In the genomic region with DNA sequence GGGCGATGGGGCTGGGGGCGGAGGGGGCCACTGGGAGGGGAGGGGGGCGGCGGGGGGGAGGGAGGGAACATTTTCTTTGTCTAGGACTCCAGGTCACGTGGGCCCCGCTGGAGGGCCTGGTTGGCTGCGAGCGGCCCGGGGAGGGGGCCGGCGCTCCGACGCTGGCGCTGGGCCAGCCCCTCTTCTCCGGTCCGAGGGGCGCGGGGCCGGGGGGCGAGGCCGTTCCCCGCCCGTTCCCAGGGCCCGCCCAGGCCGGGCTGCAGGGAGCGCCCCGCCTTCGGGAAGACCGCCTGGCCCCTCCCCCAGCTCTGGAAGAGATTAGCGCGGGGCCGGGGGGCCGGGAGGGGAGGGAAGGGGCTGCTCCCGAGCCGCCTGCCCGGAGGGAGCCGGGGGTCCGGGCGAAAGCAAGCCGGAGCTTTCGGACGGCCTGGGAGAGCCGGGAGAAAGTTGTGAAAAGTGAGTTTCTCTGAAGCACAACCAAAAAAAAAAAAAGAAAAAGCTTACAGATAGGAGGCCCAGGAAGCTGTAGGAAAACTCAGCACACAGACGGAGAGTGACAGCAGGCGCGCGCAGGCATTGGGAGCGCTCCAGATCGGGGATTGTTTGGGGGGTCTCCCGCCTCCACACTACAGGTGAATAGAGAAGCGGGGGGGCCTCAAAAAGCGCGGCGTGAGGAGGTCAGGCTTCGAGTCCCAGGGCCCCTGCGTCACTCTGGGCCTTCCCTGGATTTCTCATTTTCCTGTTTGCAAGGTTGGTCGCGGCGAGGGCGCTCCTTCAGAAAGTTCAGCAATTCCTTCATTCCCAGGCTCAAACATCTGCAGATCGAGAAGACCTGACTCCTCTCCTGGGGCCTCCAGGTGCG, we compare ENCODE assay signal across 8 cellular contexts.
DNase-seq lines count a peak whose midpoint lies in the region; ATAC-seq and TF ChIP-seq lines count a peak whose summit lies in the region.

No MANE protein-coding gene starts in this region.

- TF ChIP-seq CTCF in endothelial cell (IDR thresholded peaks at IDR 0.05; ENCODE audit: unreplicated experiment), result no peak

- ATAC-seq in GM19372 (IDR thresholded peaks at IDR 0.05; ENCODE audit: low read depth, unreplicated experiment) (peak; percentile 44), GM19328 (IDR thresholded peaks at IDR 0.05; ENCODE audit: unreplicated experiment) (no peak)
- peak; percentile 60 for ATAC-seq in stimulated activated naive CD8-positive, alpha-beta T cell treated with anti-CD3 and anti-CD28 coated beads, Interleukin-15, amount 100 ng/mL, for 72 hours

- H3K27me3 Mint-ChIP-seq in activated CD4-positive, alpha-beta T cell treated with anti-CD3 and anti-CD28 coated beads, Interleukin-2, amount 10 ng/mL, durations not matched to agents 24 days and 14 days, result no peaks in the 10 kb centered on the region
- H3K27me3 Mint-ChIP-seq in endothelial cell (ENCODE audit: unreplicated experiment), result peaks cover 18% of the 10 kb centered on the region
- no peaks in the 10 kb centered on the region for H3K27me3 Mint-ChIP-seq in stimulated activated naive CD8-positive, alpha-beta T cell treated with anti-CD3 and anti-CD28 coated beads, Interleukin-15, amount 100 ng/mL, for 72 hours

- peak overlapping the region; percentile 79 for H3K4me3 Mint-ChIP-seq in activated CD4-positive, alpha-beta T cell treated with anti-CD3 and anti-CD28 coated beads, Interleukin-2, amount 10 ng/mL, durations not matched to agents 24 days and 14 days
- peak overlapping the region; percentile 86 for H3K4me3 Mint-ChIP-seq in endothelial cell (ENCODE audit: unreplicated experiment)
- H3K4me3 Mint-ChIP-seq in stimulated activated naive CD8-positive, alpha-beta T cell treated with anti-CD3 and anti-CD28 coated beads, Interleukin-15, amount 100 ng/mL, for 72 hours, result peak overlapping the region; percentile 94 to 95

- H3K9me3 Mint-ChIP-seq in activated CD4-positive, alpha-beta T cell treated with anti-CD3 and anti-CD28 coated beads, Interleukin-2, amount 10 ng/mL, durations not matched to agents 24 days and 14 days, result no peaks in the 10 kb centered on the region
- no peaks in the 10 kb centered on the region for H3K9me3 Mint-ChIP-seq in endothelial cell (ENCODE audit: unreplicated experiment)
- H3K9me3 Mint-ChIP-seq in stimulated activated naive CD8-positive, alpha-beta T cell treated with anti-CD3 and anti-CD28 coated beads, Interleukin-15, amount 100 ng/mL, for 72 hours, result no peaks in the 10 kb centered on the region

- DNase-seq in AG08395 (ENCODE audit: low spot score) (peak; percentile 80), NCI-H187 treated with DMSO at 0.1 percent for 48 hours (lab: John Stamatoyannopoulos, UW) (peak; percentile 49), endothelial cell (ENCODE audit: low spot score) (peak; percentile 94), mucosa of gallbladder (ENCODE audit: low spot score) (peak; percentile 59)
- peak; percentile 89 for DNase-seq in activated CD4-positive, alpha-beta T cell treated with anti-CD3 and anti-CD28 coated beads, Interleukin-2, amount 10 ng/mL, durations not matched to agents 24 days and 14 days
- peak; percentile 15 to 44 for DNase-seq in stimulated activated naive CD8-positive, alpha-beta T cell treated with anti-CD3 and anti-CD28 coated beads, Interleukin-15, amount 100 ng/mL, for 72 hours

- peaks cover 52% of the 10 kb centered on the region for H3K36me3 Mint-ChIP-seq in activated CD4-positive, alpha-beta T cell treated with anti-CD3 and anti-CD28 coated beads, Interleukin-2, amount 10 ng/mL, durations not matched to agents 24 days and 14 days (ENCODE audit: low read depth)
- peaks cover 40% of the 10 kb centered on the region for H3K36me3 Mint-ChIP-seq in endothelial cell (ENCODE audit: low read depth, unreplicated experiment)

- peak overlapping the region; percentile 49 for H3K27ac Mint-ChIP-seq in activated CD4-positive, alpha-beta T cell treated with anti-CD3 and anti-CD28 coated beads, Interleukin-2, amount 10 ng/mL, durations not matched to agents 24 days and 14 days
- peak overlapping the region; percentile 93 for H3K27ac Mint-ChIP-seq in endothelial cell (ENCODE audit: unreplicated experiment)
- peak overlapping the region; percentile 82 to 84 for H3K27ac Mint-ChIP-seq in stimulated activated naive CD8-positive, alpha-beta T cell treated with anti-CD3 and anti-CD28 coated beads, Interleukin-15, amount 100 ng/mL, for 72 hours

- intact Hi-C loops in activated CD4-positive, alpha-beta T cell treated with anti-CD3 and anti-CD28 coated beads, Interleukin-2, amount 10 ng/mL, durations not matched to agents 24 days and 14 days (cut with micrococcal nuclease), result no loop called here

- peaks cover 32% of the 10 kb centered on the region for H3K4me1 Mint-ChIP-seq in activated CD4-positive, alpha-beta T cell treated with anti-CD3 and anti-CD28 coated beads, Interleukin-2, amount 10 ng/mL, durations not matched to agents 24 days and 14 days
- peaks cover 54% of the 10 kb centered on the region for H3K4me1 Mint-ChIP-seq in endothelial cell (ENCODE audit: unreplicated experiment)
- peaks cover 60% of the 10 kb centered on the region for H3K4me1 Mint-ChIP-seq in stimulated activated naive CD8-positive, alpha-beta T cell treated with anti-CD3 and anti-CD28 coated beads, Interleukin-15, amount 100 ng/mL, for 72 hours

Comparison
In these comparisons a context has a peak if more than half of its experiments do, and no peak if none do; other contexts are left out.
1. DNase-seq: peak in every context shown above with its lines; median percentile 94 in endothelial cell; 89 in activated CD4-positive, alpha-beta T cell treated with anti-CD3 and anti-CD28 coated beads, Interleukin-2, amount 10 ng/mL, durations not matched to agents 24 days and 14 days; 80 in AG08395; 59 in mucosa of gallbladder; 49 in NCI-H187 treated with DMSO at 0.1 percent for 48 hours; 30 in stimulated activated naive CD8-positive, alpha-beta T cell treated with anti-CD3 and anti-CD28 coated beads, Interleukin-15, amount 100 ng/mL, for 72 hours.